In genomic region chr11:32886180-32886579, GRCh38 we compare ENCODE assay signal across 23 cellular contexts. TPM values are rescaled to one million over a fixed set of nuclear protein-coding genes. Genes with fewer than 3 reads are reported as not detected.
A peak's percentile ranks its signal among the peaks of the same experiment; 100 is the strongest.
DNase-seq lines count a peak whose midpoint lies in the region; ATAC-seq, FAIRE-seq and TF ChIP-seq lines count a peak whose summit lies in the region.
"Had no signal": no experiment of that assay in that cellular context is flagged by ENCODE, and none has a peak within 500 bp of the region (broad histone marks: within the 10 kb centered on the region; RNA-seq: fewer than 3 reads in every experiment).

No MANE protein-coding gene starts in this region.

- POLR2A ChIA-PET in HepG2 (lab: Yijun Ruan, JAX), result no interaction called here
- POLR2A ChIA-PET in HEK293 (lab: Yijun Ruan, JAX), result no interaction called here
- POLR2A ChIA-PET in H1 (lab: Charles Lee; ENCODE audit: partially characterized antibody), result interaction anchor here (0.9 to 1.4 kb wide), 3 partner anchors 8 to 269 kb away, joined by 3 to 4 read pairs (median 3); no protein-coding TSS in a partner anchor

- FAIRE-seq in HepG2 (lab: Jason Lieb, UNC), result no peak
- FAIRE-seq in H1 (lab: Jason Lieb, UNC), result no peak
- no peak for FAIRE-seq in RCC 7860 (lab: Jason Lieb, UNC)
- FAIRE-seq: D721Med, GM12878, GM19239 had no signal

- H3K27me3 ChIP-seq in liver (ENCODE audit: control insufficient read depth in 4 of 4, insufficient read depth in 4 of 4, low read length in 3 of 4), result no peaks in the 10 kb centered on the region
- no peaks in the 10 kb centered on the region for H3K27me3 ChIP-seq in HepG2 (ENCODE audit: control insufficient read depth in 1 of 2, insufficient read depth in 2 of 2, low read length in 2 of 2)
- H3K27me3 ChIP-seq in H1 (replicated peaks in 1 of 4; ENCODE audit: control insufficient read depth in 3 of 4, extremely low read depth in 1 of 4, insufficient read depth in 3 of 4, low read length in 3 of 4), result no peaks in the 10 kb centered on the region
- H3K27me3 ChIP-seq: BE2C; BLaER1 treated with 17β-estradiol and CSF1 and Interleukin-3, amounts not matched to agents 10 nM and 100 nM had no signal

- H4K91ac ChIP-seq in H1 (replicated peaks; ENCODE audit: insufficient read length, low read length), result no peak overlapping the region

- H3K79me1 ChIP-seq in H1 (ENCODE audit: low read depth, low read length), result no peaks in the 10 kb centered on the region

- TF ChIP-seq EP300 in HepG2 (IDR thresholded peaks at IDR 0.05; ENCODE audit: low read depth in 2 of 2, low read length in 2 of 2), result no peak
- no peak for TF ChIP-seq EP300 in HepG2 (CRISPR knock-in tag; IDR thresholded peaks at IDR 0.05; ENCODE audit: borderline replicate concordance)
- no peak for TF ChIP-seq EP300 in H1 (IDR thresholded peaks at IDR 0.05; ENCODE audit: borderline replicate concordance in 1 of 2, low read depth in 2 of 2, low read length in 2 of 2)

- no peaks in the 10 kb centered on the region for H3K79me2 ChIP-seq in HepG2 (ENCODE audit: insufficient read depth, low read length)
- H3K79me2 ChIP-seq in H1 (ENCODE audit: control insufficient read depth in 1 of 2, insufficient read depth in 2 of 2, low read length in 2 of 2), result no peaks in the 10 kb centered on the region

- WGBS in liver, result 49% methylated on average over 3 of the region's 3 CpGs
- 40% methylated on average over 3 of the region's 3 CpGs for WGBS in HepG2 (ENCODE audit: low lambda C conversion rate)
- WGBS in H1 (ENCODE audit: extremely low coverage in 1 of 2, insufficient coverage in 1 of 2, insufficient read length in 1 of 2, insufficient replicate concordance in 2 of 2, low coverage in 1 of 2, low lambda C conversion rate in 2 of 2, missing lambda C conversion rate in 1 of 2), 2 experiments, result 90% methylated on average over 3 of the region's 3 CpGs; no CpG with 5 or more reads in 1 of the 2 experiments

- CTCF ChIA-PET in HepG2 (lab: Yijun Ruan, JAX; ENCODE audit: low intra/inter-chr PET ratio, low total read pairs), result no interaction called here
- CTCF ChIA-PET in HEK293 (lab: Yijun Ruan, JAX), result interaction anchor here (0.6 to 2.3 kb wide), 2 partner anchors 9 to 139 kb away, joined by 3 to 7 read pairs; no protein-coding TSS in a partner anchor
- CTCF ChIA-PET in H1 (lab: Charles Lee; ENCODE audit: partially characterized antibody), result interaction anchor here (0.8 to 5.9 kb wide), 12 partner anchors 9 to 93 kb away, joined by 3 to 55 read pairs (median 4); no protein-coding TSS in a partner anchor

- in situ Hi-C loops in HepG2 (cut with HindIII; ENCODE audit: extremely low pct_ligation_motif_present, low pct_unique_long_range_greater_than_20kb), result no loop called here

- 0 out of 2 replicates have a peak overlapping the region, but pooled peaks have one; percentile 15 for H2BK5ac ChIP-seq in H1 (ENCODE audit: low read depth, low read length)

- no peak overlapping the region for H3K4me3 ChIP-seq in liver (ENCODE audit: low read depth in 1 of 3, low read length in 3 of 3)
- H3K4me3 ChIP-seq in HepG2 (replicated peaks in 1 of 3; ENCODE audit: insufficient read depth in 1 of 3, low read depth in 2 of 3, low read length in 3 of 3), result no peak overlapping the region
- H3K4me3 ChIP-seq in HEK293 (ENCODE audit: low read depth, low read length), result no peak overlapping the region
- H3K4me3 ChIP-seq in H1 (ENCODE audit: extremely low read depth in 1 of 4, insufficient read depth in 2 of 4, low read depth in 3 of 4, low read length in 4 of 4), result no peak overlapping the region
- H3K4me3 ChIP-seq: BLaER1 treated with 17β-estradiol and CSF1 and Interleukin-3, amounts not matched to agents 10 nM and 100 nM; GM12878; GM23248 had no signal

- 0 out of 2 replicates have a peak overlapping the region, but pooled peaks have one; percentile 68 for H3K18ac ChIP-seq in H1 (ENCODE audit: extremely low read depth, low read length)

- H3K23me2 ChIP-seq in H1 (ENCODE audit: low read depth, low read length), result no peaks in the 10 kb centered on the region

- no peak overlapping the region for H2BK120ac ChIP-seq in H1 (replicated peaks; ENCODE audit: low read depth, low read length)

- intact Hi-C loops in HepG2 (cut with micrococcal nuclease; ENCODE audit: unreplicated experiment), result no loop called here

- no peak overlapping the region for H3K4ac ChIP-seq in H1 (replicated peaks; ENCODE audit: insufficient read length, low read depth, low read length)

- H2BK15ac ChIP-seq in H1 (ENCODE audit: low read length), result peak overlapping the region; percentile 88; the same call in 1 of the 2 replicates

- no peak overlapping the region for H2AK5ac ChIP-seq in H1 (ENCODE audit: low read depth, low read length)

- H2AFZ ChIP-seq in HepG2 (ENCODE audit: low read length) (no peak overlapping the region), H1 (ENCODE audit: low read length) (no peak overlapping the region)
- H2AFZ ChIP-seq: GM23248 had no signal

- H2BK12ac ChIP-seq in H1 (ENCODE audit: low read depth, low read length), result peak overlapping the region; percentile 88; the same call in 1 of the 2 replicates

- H3K14ac ChIP-seq in H1 (ENCODE audit: insufficient read length), result no peak overlapping the region

- H3K9me3 ChIP-seq in liver (ENCODE audit: control insufficient read depth in 4 of 4, low read length in 3 of 4) (no peaks in the 10 kb centered on the region), HepG2 (ENCODE audit: low read length) (no peaks in the 10 kb centered on the region), HEK293 (ENCODE audit: control insufficient read depth, insufficient read depth, low read depth, low read length) (no peaks in the 10 kb centered on the region), H1 (ENCODE audit: insufficient read depth in 2 of 2, low read depth in 1 of 2, low read length in 1 of 2) (peaks cover 9 to 14% of the 10 kb centered on the region in 2 experiments)
- H3K9me3 ChIP-seq: BE2C had no signal

- H3K23ac ChIP-seq in H1 (ENCODE audit: insufficient read length), result no peak overlapping the region

- H3K56ac ChIP-seq in H1 (replicated peaks; ENCODE audit: insufficient read length, low read depth, low read length), result no peak overlapping the region

- H4K20me1 ChIP-seq in HepG2 (ENCODE audit: insufficient read depth, low read length) (no peaks in the 10 kb centered on the region), H1 (replicated peaks in 1 of 2; ENCODE audit: control insufficient read depth in 1 of 2, insufficient read depth in 2 of 2, low read length in 2 of 2) (no peaks in the 10 kb centered on the region)
- H4K20me1 ChIP-seq: BLaER1 treated with 17β-estradiol and CSF1 and Interleukin-3, amounts not matched to agents 10 nM and 100 nM had no signal

- ATAC-seq in HepG2, result no peak
- peak; percentile 80 for ATAC-seq in left lobe of liver
- no peak for ATAC-seq in HG03097 (IDR thresholded peaks at IDR 0.05; ENCODE audit: low FRiP score, unreplicated experiment)
- ATAC-seq: GM12878, HCT116 had no signal

- DNase-seq in HepG2 (ENCODE audit: low spot score) (no peak), H1 (ENCODE audit: low read depth in 1 of 2, low spot score in 2 of 2) (no peak), left lobe of liver (ENCODE audit: low spot score) (peak; percentile 56), RCC 7860 (ENCODE audit: low spot score) (no peak)
- DNase-seq in activated CD4-positive, alpha-beta T cell treated with anti-CD3 and anti-CD28 coated beads, Interleukin-2, amount 50 U/mL, for 1 hour, result no peak
- DNase-seq: AML-193; BE2C; CD4-positive, alpha-beta T cell; CD8-positive, alpha-beta memory T cell; DMS 273 treated with DMSO at 0.1 percent for 48 hours; DMS79; EL; GDM1; GM23248; HFFc6 had no signal

- TF ChIP-seq POLR2A in HepG2 (IDR thresholded peaks at IDR 0.05; ENCODE audit: insufficient read depth in 1 of 2, low read depth in 2 of 2, low read length in 2 of 2) (no peak), H1 (IDR thresholded peaks at IDR 0.05; ENCODE audit: control extremely low read depth in 1 of 2, low read depth in 2 of 2, low read length in 2 of 2) (no peak)

- TF ChIP-seq RAD21 in liver (IDR thresholded peaks at IDR 0.05) (peak in 1 of 2 donors; percentile 51), HepG2 (CRISPR knock-in tag; IDR thresholded peaks at IDR 0.05) (no peak), H1 (IDR thresholded peaks at IDR 0.05 in 1 of 2, conservative IDR thresholded peaks at IDR 0.05 in 1 of 2; ENCODE audit: low read depth in 2 of 2, low read length in 2 of 2) (no peak)

- no TSS peak for BruUV-seq in HepG2 (replicated peaks; lab: Mats Ljungman, UMichigan)

- H4K5ac ChIP-seq in H1 (ENCODE audit: insufficient read length, low read depth, low read length), result no peak overlapping the region

- H4K8ac ChIP-seq in H1 (ENCODE audit: extremely low read depth, insufficient read depth, low read length), result 0 out of 2 replicates have a peak overlapping the region, but pooled peaks have one; percentile 0

- no peak overlapping the region for H3K4me2 ChIP-seq in HepG2 (ENCODE audit: low read depth, low read length)
- no peak overlapping the region for H3K4me2 ChIP-seq in H1 (ENCODE audit: insufficient read depth in 1 of 2, low read depth in 2 of 2, low read length in 2 of 2)
- H3K4me2 ChIP-seq: BLaER1 treated with 17β-estradiol and CSF1 and Interleukin-3, amounts not matched to agents 10 nM and 100 nM had no signal

- peak overlapping the region; percentile 18 to 35 for H3K27ac ChIP-seq in liver (ENCODE audit: low read depth in 1 of 2, low read length in 2 of 2)
- H3K27ac ChIP-seq in HepG2 (ENCODE audit: extremely low read length, insufficient read depth, low read length), result no peak overlapping the region
- H3K27ac ChIP-seq in HEK293 (ENCODE audit: extremely low read depth, low read depth, low read length), result no peak overlapping the region
- H3K27ac ChIP-seq in H1 (ENCODE audit: low read depth, low read length), result no peak overlapping the region
- H3K27ac ChIP-seq: BLaER1 treated with 17β-estradiol and CSF1 and Interleukin-3, amounts not matched to agents 10 nM and 100 nM; GM23248 had no signal

- no peak overlapping the region for H3K9ac ChIP-seq in liver (ENCODE audit: low read depth in 1 of 2, low read length in 2 of 2)
- no peak overlapping the region for H3K9ac ChIP-seq in HepG2 (ENCODE audit: insufficient read depth, low read depth, low read length)
- no peak overlapping the region for H3K9ac ChIP-seq in H1 (replicated peaks in 1 of 4; ENCODE audit: extremely low read depth in 1 of 4, low read depth in 3 of 4, low read length in 3 of 4)
- H3K9ac ChIP-seq: BLaER1 treated with 17β-estradiol and CSF1 and Interleukin-3, amounts not matched to agents 10 nM and 100 nM; GM23248 had no signal

- no peak for TF ChIP-seq CTCF in liver (IDR thresholded peaks at IDR 0.05; ENCODE audit: low read depth, low read length, missing input control)
- no peak for TF ChIP-seq CTCF in HepG2 (CRISPR knock-in tag; IDR thresholded peaks at IDR 0.05)
- no peak for TF ChIP-seq CTCF in HEK293 (tag by site-specific recombination; IDR thresholded peaks at IDR 0.05)
- TF ChIP-seq CTCF in H1 (IDR thresholded peaks at IDR 0.05; ENCODE audit: control extremely low read depth in 1 of 3, insufficient read depth in 1 of 3, low read depth in 1 of 3, low read length in 3 of 3), result no peak

- no peaks in the 10 kb centered on the region for H3K36me3 ChIP-seq in liver (ENCODE audit: control insufficient read depth in 4 of 4, insufficient read depth in 3 of 4, low read depth in 1 of 4, low read length in 3 of 4)
- no peaks in the 10 kb centered on the region for H3K36me3 ChIP-seq in HepG2 (replicated peaks in 1 of 2; ENCODE audit: control insufficient read depth in 1 of 2, insufficient read depth in 2 of 2, low read length in 2 of 2)
- H3K36me3 ChIP-seq in HEK293 (ENCODE audit: control insufficient read depth in 2 of 2, insufficient read depth in 1 of 2, low read length in 2 of 2), result no peaks in the 10 kb centered on the region
- H3K36me3 ChIP-seq in H1 (ENCODE audit: control insufficient read depth in 2 of 4, insufficient read depth in 4 of 4, low read length in 3 of 4), result peaks cover 0 to 4% (median 0%) of the 10 kb centered on the region in 4 experiments; a peak in 1 of 8 replicates
- H3K36me3 ChIP-seq: BE2C; BLaER1 treated with 17β-estradiol and CSF1 and Interleukin-3, amounts not matched to agents 10 nM and 100 nM had no signal

- H3K4me1 ChIP-seq in liver (ENCODE audit: control insufficient read depth in 4 of 4, insufficient read depth in 4 of 4, low read length in 3 of 4), result peaks cover 0 to 29% (median 6%) of the 10 kb centered on the region in 4 donors
- H3K4me1 ChIP-seq in HepG2 (ENCODE audit: insufficient read depth, low read length), result peaks cover under 1% of the 10 kb centered on the region; the same call in 1 of the 2 replicates
- no peaks in the 10 kb centered on the region for H3K4me1 ChIP-seq in HEK293 (ENCODE audit: control insufficient read depth, insufficient read depth, low read length)
- H3K4me1 ChIP-seq in H1 (replicated peaks in 1 of 4; ENCODE audit: control insufficient read depth in 3 of 4, insufficient read depth in 4 of 4, low read length in 3 of 4), result peaks cover 0 to 11% (median 6%) of the 10 kb centered on the region in 4 experiments; a peak in 6 of 7 replicates
- H3K4me1 ChIP-seq: BE2C had no signal

- peak overlapping the region; percentile 73; the same call in 1 of the 2 replicates for H2BK20ac ChIP-seq in H1 (ENCODE audit: low read length)

RNA-seq across cellular contexts. Expression of gene QSER1, which starts 6.4 kb away (rescaled TPM):
- total RNA-seq in liver (10 to 100 TPM; 11.9 to 12.6 TPM), HepG2 (2016; rRNA removed; fragmentation: Illumina TruSeq; extraction: Trizol) (17.3 and 46.6 TPM in 2 replicates), left lobe of liver (7.3 TPM)
- polyA plus RNA-seq in liver (1 to 10 TPM; 2.4 TPM), HepG2 (2011; rRNA removed) (7.2 and 8.9 TPM in 2 replicates), H1 (2011; rRNA removed) (16.6 and 29.3 TPM in 2 replicates)
- 4.8 and 5.0 TPM in 2 replicates for total RNA-seq in HepG2 (2016; cell fraction: cytosol; rRNA removed; fragmentation: Illumina TruSeq; extraction: Trizol; ENCODE audit: low read depth)
- total RNA-seq in HepG2 (2016; cell fraction: insoluble cytoplasmic fraction; rRNA removed; fragmentation: Illumina TruSeq; extraction: Trizol), result 15.6 and 43.0 TPM in 2 replicates
- total RNA-seq in HepG2 (2016; cell fraction: membrane; rRNA removed; fragmentation: Illumina TruSeq; extraction: Trizol), result 22.5 and 28.8 TPM in 2 replicates
- total RNA-seq in HepG2 (2016; cell fraction: nucleus; rRNA removed; fragmentation: Illumina TruSeq; extraction: Trizol), result 34.3 and 37.9 TPM in 2 replicates
- 3.4 and 6.2 TPM in 2 replicates for polyA plus RNA-seq in HepG2 (2011; cell fraction: cytosol; rRNA removed)
- polyA plus RNA-seq in HepG2 (2011; cell fraction: nucleus; rRNA removed), result 9.4 and 9.5 TPM in 2 replicates
- polyA plus RNA-seq in HepG2 (2012), result 10.3 and 11.4 TPM in 2 replicates
- polyA plus RNA-seq in HepG2 (2016; cell fraction: cytosol; fragmentation: Illumina TruSeq; extraction: Trizol; ENCODE audit: low read depth), result 0.72 and 0.80 TPM in 2 replicates
- polyA plus RNA-seq in HepG2 (2016; cell fraction: insoluble cytoplasmic fraction; fragmentation: Illumina TruSeq; extraction: Trizol; ENCODE audit: low read depth), result 23.3 and 24.6 TPM in 2 replicates
- 3.3 and 4.0 TPM in 2 replicates for polyA plus RNA-seq in HepG2 (2016; cell fraction: membrane; fragmentation: Illumina TruSeq; extraction: Trizol; ENCODE audit: low read depth)
- polyA plus RNA-seq in HepG2 (2016; cell fraction: nucleus; fragmentation: Illumina TruSeq; extraction: Trizol; ENCODE audit: insufficient read depth, low read depth), result 22.8 and 23.9 TPM in 2 replicates
- polyA minus RNA-seq in HepG2 (2011; rRNA and poly(A)+ RNA removed; ENCODE audit: low replicate concordance), result 33.0 and 71.4 TPM in 2 replicates
- 26.7 and 34.0 TPM in 2 replicates for polyA minus RNA-seq in HepG2 (2011; cell fraction: cytosol; rRNA and poly(A)+ RNA removed)
- 50.7 and 52.3 TPM in 2 replicates for polyA minus RNA-seq in HepG2 (2011; cell fraction: nucleus; rRNA and poly(A)+ RNA removed)
- 114 and 117 TPM in 2 replicates for total RNA-seq in H1 (2021; fragmentation: NEBNext Ultra II Directional; extraction: Animal tissue kit (Norgen Biotek cat#: 25700))
- polyA plus RNA-seq in H1 (2011; cell fraction: cytosol; rRNA removed), result 26.1 TPM
- polyA plus RNA-seq in H1 (2011; cell fraction: nucleus; rRNA removed), result 38.3 TPM
- polyA plus RNA-seq in H1 (2012, experiment 1 of 2), result 19.9 to 42.3 TPM (median 30.4 TPM) in 4 replicates
- 1.9 TPM for polyA plus RNA-seq in H1 (2012, experiment 2 of 2)
- 52.7 TPM for polyA plus RNA-seq in H1 (2013, experiment 1 of 2)
- 48.3 TPM for polyA plus RNA-seq in H1 (2013, experiment 2 of 2)
- polyA minus RNA-seq in H1 (2011; rRNA and poly(A)+ RNA removed), result 132 and 174 TPM in 2 replicates
- 81.9 TPM for polyA minus RNA-seq in H1 (2011; cell fraction: cytosol; rRNA and poly(A)+ RNA removed)
- 247 TPM for polyA minus RNA-seq in H1 (2011; cell fraction: nucleus; rRNA and poly(A)+ RNA removed)

RNA-seq across cellular contexts. Expression of gene PRRG4, which starts 56.5 kb away (rescaled TPM):
- 10 to 100 TPM in 1 of 2 donors, 1 to 10 TPM in 1; 6.2 to 12.0 TPM for total RNA-seq in liver
- polyA plus RNA-seq in liver, result 1 to 10 TPM; 3.4 to 5.7 TPM
- total RNA-seq in HepG2 (2016; rRNA removed; fragmentation: Illumina TruSeq; extraction: Trizol), result 0.86 and 0.95 TPM in 2 replicates
- total RNA-seq in HepG2 (2016; cell fraction: cytosol; rRNA removed; fragmentation: Illumina TruSeq; extraction: Trizol; ENCODE audit: low read depth), result 0.10 and 0.18 TPM in 2 replicates
- 0.84 and 0.86 TPM in 2 replicates for total RNA-seq in HepG2 (2016; cell fraction: insoluble cytoplasmic fraction; rRNA removed; fragmentation: Illumina TruSeq; extraction: Trizol)
- 0.76 and 0.87 TPM in 2 replicates for total RNA-seq in HepG2 (2016; cell fraction: membrane; rRNA removed; fragmentation: Illumina TruSeq; extraction: Trizol)
- 0.69 and 0.75 TPM in 2 replicates for total RNA-seq in HepG2 (2016; cell fraction: nucleus; rRNA removed; fragmentation: Illumina TruSeq; extraction: Trizol)
- 0.24 and 0.25 TPM in 2 replicates for polyA plus RNA-seq in HepG2 (2011; rRNA removed)
- polyA plus RNA-seq in HepG2 (2011; cell fraction: cytosol; rRNA removed), result 0.08 and 0.27 TPM in 2 replicates
- 0.09 TPM in 1 of 2 replicates, not detected in the other for polyA plus RNA-seq in HepG2 (2011; cell fraction: nucleus; rRNA removed)
- 0.13 and 0.53 TPM in 2 replicates for polyA plus RNA-seq in HepG2 (2012)
- polyA plus RNA-seq in HepG2 (2016; cell fraction: cytosol; fragmentation: Illumina TruSeq; extraction: Trizol; ENCODE audit: low read depth), result 0.10 and 0.15 TPM in 2 replicates
- polyA plus RNA-seq in HepG2 (2016; cell fraction: insoluble cytoplasmic fraction; fragmentation: Illumina TruSeq; extraction: Trizol; ENCODE audit: low read depth), result 1.2 TPM in 2 replicates
- 0.58 and 0.64 TPM in 2 replicates for polyA plus RNA-seq in HepG2 (2016; cell fraction: membrane; fragmentation: Illumina TruSeq; extraction: Trizol; ENCODE audit: low read depth)
- polyA plus RNA-seq in HepG2 (2016; cell fraction: nucleus; fragmentation: Illumina TruSeq; extraction: Trizol; ENCODE audit: insufficient read depth, low read depth), result 1.1 TPM in 2 replicates
- polyA minus RNA-seq in HepG2 (2011; rRNA and poly(A)+ RNA removed; ENCODE audit: low replicate concordance), result 0.14 and 9.8 TPM in 2 replicates
- polyA minus RNA-seq in HepG2 (2011; cell fraction: cytosol; rRNA and poly(A)+ RNA removed), result 0.18 and 0.40 TPM in 2 replicates
- polyA minus RNA-seq in HepG2 (2011; cell fraction: nucleus; rRNA and poly(A)+ RNA removed), result 0.26 and 0.37 TPM in 2 replicates
- 1.3 and 1.7 TPM in 2 replicates for total RNA-seq in H1 (2021; fragmentation: NEBNext Ultra II Directional; extraction: Animal tissue kit (Norgen Biotek cat#: 25700))
- polyA plus RNA-seq in H1 (2011; rRNA removed), result 0.50 and 0.65 TPM in 2 replicates
- polyA plus RNA-seq in H1 (2011; cell fraction: cytosol; rRNA removed), result 0.54 TPM
- polyA plus RNA-seq in H1 (2011; cell fraction: nucleus; rRNA removed), result 0.60 TPM
- 0.55 to 0.99 TPM (median 0.66 TPM) in 4 replicates for polyA plus RNA-seq in H1 (2012, experiment 1 of 2)
- polyA plus RNA-seq in H1 (2012, experiment 2 of 2), result 0.34 TPM
- 1.0 TPM for polyA plus RNA-seq in H1 (2013, experiment 1 of 2)
- polyA plus RNA-seq in H1 (2013, experiment 2 of 2), result 1.2 TPM
- 0.85 and 0.88 TPM in 2 replicates for polyA minus RNA-seq in H1 (2011; rRNA and poly(A)+ RNA removed)
- 0.95 TPM for polyA minus RNA-seq in H1 (2011; cell fraction: cytosol; rRNA and poly(A)+ RNA removed)
- 1.6 TPM for polyA minus RNA-seq in H1 (2011; cell fraction: nucleus; rRNA and poly(A)+ RNA removed)
- 12.2 TPM for total RNA-seq in left lobe of liver
- total RNA-seq: GM23248, HFFc6 had no signal
- polyA plus RNA-seq: CD8-positive, alpha-beta memory T cell; GM23248 had no signal

Comparison
In these comparisons a context has a peak if more than half of its experiments do, and no peak if none do; other contexts are left out.
1. H3K27ac ChIP-seq: peak in liver (2 of 2); none in HepG2 (single experiment), HEK293 (single experiment) and H1 (single experiment).